Comparison of ENCODE assay signal across 10 cellular contexts in genomic region chr2:121722479-121722878, GRCh38. TPM values are rescaled to one million over a fixed set of nuclear protein-coding genes. Genes with fewer than 3 reads are reported as not detected.
DNase-seq lines count a peak whose midpoint lies in the region; ATAC-seq and TF ChIP-seq lines count a peak whose summit lies in the region.
"Had no signal": no experiment of that assay in that cellular context is flagged by ENCODE, and none has a peak within 500 bp of the region (broad histone marks: within the 10 kb centered on the region; RNA-seq: fewer than 3 reads in every experiment).

No MANE protein-coding gene starts in this region.

- H3K27ac ChIP-seq in temporal lobe (ENCODE audit: low read depth, low read length), result peak overlapping the region; percentile 11

- peak; percentile 49 for ATAC-seq in SK-N-SH treated with all-trans-retinoic acid at 6 μM for 48 hours

- peak; percentile 59 for DNase-seq in stimulated activated CD4-positive, alpha-beta T cell treated with anti-CD3 and anti-CD28 coated beads, Interleukin-15, amount 100 ng/mL, for 24 hours
- no peak for DNase-seq in stimulated activated CD4-positive, alpha-beta T cell treated with anti-CD3 and anti-CD28 coated beads, Interleukin-12 subunit alpha, Interleukin-12 subunit beta, amount 100 ng/mL, for 4 hours
- DNase-seq in fibroblast of peridontal ligament (ENCODE audit: extremely low read depth), result peak; percentile 37
- DNase-seq in NCI-H146 (lab: John Stamatoyannopoulos, UW), result no peak
- DNase-seq in NCI-H2227 (lab: John Stamatoyannopoulos, UW; ENCODE audit: unreplicated experiment), result no peak
- DNase-seq in NCI-H2107 treated with DMSO at 0.1 percent for 48 hours (lab: John Stamatoyannopoulos, UW; ENCODE audit: unreplicated experiment), result no peak
- DNase-seq: DMS 273 treated with DMSO at 0.1 percent for 48 hours, NCI-H1105 had no signal

TF ChIP-seq in SK-N-SH treated with all-trans-retinoic acid at 6 μM for 48 hours, 23 proteins besides CTCF, POLR2A, EP300 and RAD21:
- no peak for TF ChIP-seq ARNTL (CRISPR knock-in tag; IDR thresholded peaks at IDR 0.05; ENCODE audit: borderline replicate concordance, low read depth)
- no peak for TF ChIP-seq CREB5 (CRISPR knock-in tag; IDR thresholded peaks at IDR 0.05; ENCODE audit: low read depth)
- no peak for TF ChIP-seq TCF4 (CRISPR knock-in tag; IDR thresholded peaks at IDR 0.05; ENCODE audit: borderline replicate concordance)
- TF ChIP-seq PATZ1 (CRISPR knock-in tag; IDR thresholded peaks at IDR 0.05; ENCODE audit: borderline replicate concordance), result no peak
- TF ChIP-seq, protein P1, sequence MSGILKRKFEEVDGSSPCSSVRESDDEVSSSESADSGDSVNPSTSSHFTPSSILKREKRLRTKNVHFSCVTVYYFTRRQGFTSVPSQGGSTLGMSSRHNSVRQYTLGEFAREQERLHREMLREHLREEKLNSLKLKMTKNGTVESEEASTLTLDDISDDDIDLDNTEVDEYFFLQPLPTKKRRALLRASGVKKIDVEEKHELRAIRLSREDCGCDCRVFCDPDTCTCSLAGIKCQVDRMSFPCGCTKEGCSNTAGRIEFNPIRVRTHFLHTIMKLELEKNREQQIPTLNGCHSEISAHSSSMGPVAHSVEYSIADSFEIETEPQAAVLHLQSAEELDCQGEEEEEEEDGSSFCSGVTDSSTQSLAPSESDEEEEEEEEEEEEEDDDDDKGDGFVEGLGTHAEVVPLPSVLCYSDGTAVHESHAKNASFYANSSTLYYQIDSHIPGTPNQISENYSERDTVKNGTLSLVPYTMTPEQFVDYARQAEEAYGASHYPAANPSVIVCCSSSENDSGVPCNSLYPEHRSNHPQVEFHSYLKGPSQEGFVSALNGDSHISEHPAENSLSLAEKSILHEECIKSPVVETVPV (CRISPR knock-in tag; IDR thresholded peaks at IDR 0.05), result no peak
- no peak for TF ChIP-seq SNAI2 (CRISPR knock-in tag; IDR thresholded peaks at IDR 0.05)
- no peak for TF ChIP-seq ZNF565 (CRISPR knock-in tag; conservative IDR thresholded peaks at IDR 0.05; ENCODE audit: low read depth)
- no peak for TF ChIP-seq OSR1 (CRISPR knock-in tag; IDR thresholded peaks at IDR 0.05)
- TF ChIP-seq, protein P2, sequence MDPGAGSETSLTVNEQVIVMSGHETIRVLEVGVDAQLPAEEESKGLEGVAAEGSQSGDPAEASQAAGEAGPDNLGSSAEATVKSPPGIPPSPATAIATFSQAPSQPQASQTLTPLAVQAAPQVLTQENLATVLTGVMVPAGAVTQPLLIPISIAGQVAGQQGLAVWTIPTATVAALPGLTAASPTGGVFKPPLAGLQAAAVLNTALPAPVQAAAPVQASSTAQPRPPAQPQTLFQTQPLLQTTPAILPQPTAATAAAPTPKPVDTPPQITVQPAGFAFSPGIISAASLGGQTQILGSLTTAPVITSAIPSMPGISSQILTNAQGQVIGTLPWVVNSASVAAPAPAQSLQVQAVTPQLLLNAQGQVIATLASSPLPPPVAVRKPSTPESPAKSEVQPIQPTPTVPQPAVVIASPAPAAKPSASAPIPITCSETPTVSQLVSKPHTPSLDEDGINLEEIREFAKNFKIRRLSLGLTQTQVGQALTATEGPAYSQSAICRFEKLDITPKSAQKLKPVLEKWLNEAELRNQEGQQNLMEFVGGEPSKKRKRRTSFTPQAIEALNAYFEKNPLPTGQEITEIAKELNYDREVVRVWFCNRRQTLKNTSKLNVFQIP (CRISPR knock-in tag; IDR thresholded peaks at IDR 0.05; ENCODE audit: borderline replicate concordance, low read depth), result no peak

RNA-seq across cellular contexts. Expression of gene NIFK, which starts 14.2 kb away (rescaled TPM):
- 34.9 TPM for total RNA-seq in temporal lobe

RNA-seq across cellular contexts. Expression of gene TSN, which starts 33.0 kb away (rescaled TPM):
- total RNA-seq in temporal lobe, result 48.4 TPM

Comparison
In these comparisons a context has a peak if more than half of its experiments do, and no peak if none do; other contexts are left out.
1. DNase-seq: peak in stimulated activated CD4-positive, alpha-beta T cell treated with anti-CD3 and anti-CD28 coated beads, Interleukin-15, amount 100 ng/mL, for 24 hours (single experiment) and fibroblast of peridontal ligament (single experiment); none in stimulated activated CD4-positive, alpha-beta T cell treated with anti-CD3 and anti-CD28 coated beads, Interleukin-12 subunit alpha, Interleukin-12 subunit beta, amount 100 ng/mL, for 4 hours (single experiment), NCI-H146 (single experiment), NCI-H2227 (single experiment) and NCI-H2107 treated with DMSO at 0.1 percent for 48 hours (single experiment).